In genomic region chr4:32000846-32001488, GRCh38 we compare ENCODE assay signal across 22 cellular contexts.
DNase-seq lines count a peak whose midpoint lies in the region; ATAC-seq, FAIRE-seq and TF ChIP-seq lines count a peak whose summit lies in the region.
"Had no signal": no experiment of that assay in that cellular context is flagged by ENCODE, and none has a peak within 500 bp of the region (broad histone marks: within the 10 kb centered on the region; RNA-seq: fewer than 3 reads in every experiment).

No MANE protein-coding gene starts in this region.

- H3K27ac ChIP-seq in HCT116 (ENCODE audit: low read depth, low read length) (no peak overlapping the region), K562 (ENCODE audit: extremely low read depth, low read depth, low read length) (peak overlapping the region; percentile 18; the same call in 2 of the 3 replicates), osteoblast (ENCODE audit: low read depth, low read length) (no peak overlapping the region)
- H3K27ac ChIP-seq: SK-N-MC had no signal

- intact Hi-C loops in HCT116 (cut with micrococcal nuclease) (no loop called here), K562 (cut with micrococcal nuclease) (loop anchor here (10.0 kb wide), 1 partner anchor 104 kb away; no protein-coding TSS in a partner anchor), head of caudate nucleus (cut with DNase I) (no loop called here)

- TF ChIP-seq POLR2A in HCT116 (IDR thresholded peaks at IDR 0.05; ENCODE audit: borderline replicate concordance, extremely low read depth, insufficient read depth, insufficient read length), result no peak
- no peak for TF ChIP-seq POLR2A in K562 (conservative IDR thresholded peaks at IDR 0.05)

- TF ChIP-seq RAD21 in HCT116 (IDR thresholded peaks at IDR 0.05; ENCODE audit: low read depth), result no peak
- TF ChIP-seq RAD21 in K562 (CRISPR knock-in tag; conservative IDR thresholded peaks at IDR 0.05 in 1 of 2, IDR thresholded peaks at IDR 0.05 in 1 of 2), result no peak

- H4K20me1 ChIP-seq in HCT116 (ENCODE audit: insufficient read depth), result no peaks in the 10 kb centered on the region
- H4K20me1 ChIP-seq in K562 (replicated peaks; ENCODE audit: control insufficient read depth, insufficient read depth, low read length), result peaks cover 6% of the 10 kb centered on the region; the same call in 1 of the 2 replicates
- no peaks in the 10 kb centered on the region for H4K20me1 ChIP-seq in osteoblast (ENCODE audit: insufficient read depth, low read length)

- TF ChIP-seq CTCF in HCT116 (IDR thresholded peaks at IDR 0.05 in 2 of 3, conservative IDR thresholded peaks at IDR 0.05 in 1 of 3; ENCODE audit: borderline replicate concordance in 1 of 3, insufficient read depth in 1 of 3, low read depth in 2 of 3, low read length in 2 of 3) (no peak), K562 (IDR thresholded peaks at IDR 0.05 in 2 of 3, conservative IDR thresholded peaks at IDR 0.05 in 1 of 3; ENCODE audit: insufficient read depth in 2 of 3, low read depth in 1 of 3, low read length in 3 of 3) (no peak), osteoblast (IDR thresholded peaks at IDR 0.05; ENCODE audit: extremely low read depth, low read depth, low read length) (no peak)

- no peak overlapping the region for H3K4me2 ChIP-seq in HCT116 (ENCODE audit: low read length)
- H3K4me2 ChIP-seq in K562 (ENCODE audit: insufficient read depth, low read length), result peak overlapping the region; percentile 55
- no peak overlapping the region for H3K4me2 ChIP-seq in osteoblast (ENCODE audit: insufficient read depth, low read length)

- peak; percentile 44 for FAIRE-seq in K562 (lab: Jason Lieb, UNC)
- FAIRE-seq: GM12891 had no signal

- H2AFZ ChIP-seq in HCT116 (ENCODE audit: low read depth, low read length, poor library complexity, severe bottlenecking), result peak overlapping the region; percentile 26
- H2AFZ ChIP-seq in K562 (ENCODE audit: low read depth, low read length), result no peak overlapping the region
- H2AFZ ChIP-seq in osteoblast (ENCODE audit: low read length), result no peak overlapping the region

- H3K9ac ChIP-seq in HCT116 (ENCODE audit: low read length), result no peak overlapping the region
- peak overlapping the region in 1 of 2 experiments; percentile 54; a peak in 1 of 4 replicates for H3K9ac ChIP-seq in K562 (ENCODE audit: insufficient read depth in 1 of 2, low read depth in 2 of 2, low read length in 2 of 2)

- no peaks in the 10 kb centered on the region for H3K9me1 ChIP-seq in K562 (ENCODE audit: control insufficient read depth, insufficient read depth, low read length)

- CTCF ChIA-PET in HCT116 (lab: Charles Lee), result no interaction called here
- CTCF ChIA-PET in K562 (lab: Yijun Ruan, JAX; ENCODE audit: low intra/inter-chr PET ratio), result no interaction called here

- no TSS peak for BruUV-seq in HCT116 (replicated peaks; lab: Mats Ljungman, UMichigan)
- no TSS peak for BruUV-seq in K562 (replicated peaks; lab: Mats Ljungman, UMichigan)

- H3K36me3 ChIP-seq in HCT116 (ENCODE audit: control insufficient read depth in 1 of 2, insufficient read depth in 2 of 2, low read length in 2 of 2) (no peaks in the 10 kb centered on the region), K562 (ENCODE audit: control insufficient read depth, insufficient read depth, low read length) (peaks cover 26% of the 10 kb centered on the region), osteoblast (ENCODE audit: insufficient read depth, low read length) (no peaks in the 10 kb centered on the region)
- H3K36me3 ChIP-seq: MG63 had no signal

- H3K4me1 ChIP-seq in HCT116 (ENCODE audit: control insufficient read depth in 1 of 2, insufficient read depth in 2 of 2, low read length in 2 of 2) (peaks cover 0 to 9% of the 10 kb centered on the region in 2 experiments; a peak in 2 of 4 replicates), K562 (replicated peaks in 1 of 2; ENCODE audit: control insufficient read depth in 2 of 2, insufficient read depth in 2 of 2, low read length in 2 of 2) (peaks cover 8 to 10% of the 10 kb centered on the region in 2 experiments; a peak in 3 of 5 replicates), osteoblast (ENCODE audit: insufficient read depth, low read length) (no peaks in the 10 kb centered on the region)

- no peaks in the 10 kb centered on the region for H3K79me2 ChIP-seq in HCT116 (ENCODE audit: insufficient read depth, low read length)
- H3K79me2 ChIP-seq in K562 (ENCODE audit: control insufficient read depth, insufficient read depth, low read length), result peaks cover 85% of the 10 kb centered on the region
- H3K79me2 ChIP-seq in osteoblast (ENCODE audit: insufficient read depth, low read length), result no peaks in the 10 kb centered on the region

- H3K4me3 ChIP-seq in HCT116 (replicated peaks in 1 of 2; ENCODE audit: low read depth in 1 of 2, low read length in 2 of 2) (no peak overlapping the region), K562 (no peak overlapping the region), osteoblast (ENCODE audit: insufficient read depth, low read length) (no peak overlapping the region)
- H3K4me3 ChIP-seq: MG63, SK-N-MC had no signal

- no peaks in the 10 kb centered on the region for H3K9me2 ChIP-seq in HCT116 (ENCODE audit: insufficient read depth)

- TF ChIP-seq EP300 in K562 (IDR thresholded peaks at IDR 0.05; ENCODE audit: low read length), result no peak

- POLR2A ChIA-PET in HCT116 (lab: Charles Lee) (interaction anchor here (1.3 kb wide), 1 partner anchor 9 kb away, joined by 3 read pairs; no protein-coding TSS in a partner anchor), K562 (lab: Yijun Ruan, JAX) (interaction anchor here (0.5 to 1.8 kb wide), 5 partner anchors 11 to 277 kb away, joined by 3 to 11 read pairs (median 3); no protein-coding TSS in a partner anchor)

- H3K9me3 ChIP-seq in HCT116 (ENCODE audit: control insufficient read depth in 1 of 2, insufficient read depth in 1 of 2, low read depth in 1 of 2, low read length in 2 of 2) (no peaks in the 10 kb centered on the region), K562 (replicated peaks; ENCODE audit: control insufficient read depth, insufficient read depth, low read depth, low read length) (no peaks in the 10 kb centered on the region; the same call in 1 of the 2 replicates), osteoblast (ENCODE audit: low read depth, low read length) (no peaks in the 10 kb centered on the region)
- H3K9me3 ChIP-seq: MG63 had no signal

- no peak for DNase-seq in HCT116 (ENCODE audit: low read depth, low spot score)
- peak; percentile 3 for DNase-seq in RPMI8226
- peak in 1 of 4 experiments; percentile 54 for DNase-seq in K562 (ENCODE audit: extremely low read depth in 1 of 4, low spot score in 3 of 4)
- DNase-seq in nucleus accumbens (lab: John Stamatoyannopoulos, UW), result no peak
- no peak for DNase-seq in head of caudate nucleus
- no peak for DNase-seq in osteoblast (ENCODE audit: insufficient read length, low spot score, missing footprints)
- DNase-seq: ACHN; C1 segment of cervical spinal cord; CD8-positive, alpha-beta T cell; DND-41; HCEC 1CT; Kasumi-1; MG63; NCI-H1048; NCI-H1417 treated with DMSO at 0.1 percent for 48 hours; NCI-H187; NCI-H446; NCI-H526; SHP77 had no signal

- H3K27me3 ChIP-seq in HCT116 (ENCODE audit: insufficient read depth, low read length) (no peaks in the 10 kb centered on the region), K562 (ENCODE audit: control insufficient read depth in 2 of 2, insufficient read depth in 2 of 2, low read length in 2 of 2) (no peaks in the 10 kb centered on the region), osteoblast (ENCODE audit: insufficient read depth, low read length) (no peaks in the 10 kb centered on the region)
- H3K27me3 ChIP-seq: MG63 had no signal

- WGBS in K562 (ENCODE audit: insufficient coverage, low coverage, missing lambda C conversion rate), result 13% methylated on average over 4 of the region's 4 CpGs

- in situ Hi-C loops in K562 (cut with MboI), result no loop called here

- ATAC-seq in HCT116, result no peak
- peak; percentile 52 for ATAC-seq in K562
- ATAC-seq in HG03571 (IDR thresholded peaks at IDR 0.05; ENCODE audit: unreplicated experiment), result no peak
- ATAC-seq: CD8-positive, alpha-beta T cell had no signal

- RAD21 ChIA-PET in HCT116 (lab: Charles Lee; ENCODE audit: low non-redundant PET in 1 of 2, low total read pairs in 2 of 2, uncharacterized antibody in 2 of 2, unreplicated experiment in 2 of 2), result no interaction called here

TF ChIP-seq in HCT116, 20 proteins besides CTCF, POLR2A, EP300 and RAD21 (continues in another document):
- no peak for TF ChIP-seq ZNF274 (IDR thresholded peaks at IDR 0.05; ENCODE audit: low read depth, low read length)
- TF ChIP-seq EGR1 (IDR thresholded peaks at IDR 0.05; ENCODE audit: low read depth), result no peak
- TF ChIP-seq SP1 (IDR thresholded peaks at IDR 0.05; ENCODE audit: low read depth), result no peak
- TF ChIP-seq SRF (IDR thresholded peaks at IDR 0.05; ENCODE audit: low read depth), result no peak
- TF ChIP-seq CBX3 (IDR thresholded peaks at IDR 0.05; ENCODE audit: low read depth), result no peak

TF ChIP-seq in K562, 482 proteins besides CTCF, POLR2A, EP300 and RAD21:
- no peak for TF ChIP-seq CBFA2T3 (IDR thresholded peaks at IDR 0.05)
- peak in 1 of 2 experiments; percentile 26; a peak in 2 of 4 replicates for TF ChIP-seq KDM1A (IDR thresholded peaks at IDR 0.05)
- peak; percentile 48; the same call in 1 of the 2 replicates for TF ChIP-seq RBFOX2 (IDR thresholded peaks at IDR 0.05; ENCODE audit: low read depth, low read length)
- TF ChIP-seq HMBOX1 (IDR thresholded peaks at IDR 0.05), result peak; percentile 38; the same call in 1 of the 2 replicates
- TF ChIP-seq PYGO2 (tag; IDR thresholded peaks at IDR 0.05), result no peak
- TF ChIP-seq CBFA2T2 (conservative IDR thresholded peaks at IDR 0.05), result 0 out of 2 replicates have a peak, but pooled peaks have one; percentile 2
- no peak for TF ChIP-seq E2F5 (CRISPR knock-in tag; IDR thresholded peaks at IDR 0.05)
